8 cellular contexts compared by ENCODE assay signal in genomic region chr2:19349911-19350677, GRCh38. TPM values are rescaled to one million over a fixed set of nuclear protein-coding genes. Genes with fewer than 3 reads are reported as not detected.
DNase-seq lines count a peak whose midpoint lies in the region; FAIRE-seq lines count a peak whose summit lies in the region.

No MANE protein-coding gene starts in this region.

- peaks cover 22% of the 10 kb centered on the region for H3K4me1 ChIP-seq in adipocyte (ENCODE audit: control insufficient read depth, insufficient read depth, low read length)

- H3K27me3 ChIP-seq in adipocyte (replicated peaks; ENCODE audit: control insufficient read depth, insufficient read depth, low read length), result no peaks in the 10 kb centered on the region

- no peak overlapping the region for H3K9ac ChIP-seq in adipocyte (ENCODE audit: low read length)

- no peak overlapping the region for H3K4me3 ChIP-seq in adipocyte (ENCODE audit: low read length)

- H3K36me3 ChIP-seq in adipocyte (ENCODE audit: control insufficient read depth, insufficient read depth, low read length, severe bottlenecking), result peaks cover 32% of the 10 kb centered on the region

- DNase-seq in Daoy (ENCODE audit: low read depth) (peak; percentile 72), NAMALWA (ENCODE audit: low spot score) (peak; percentile 41), adipocyte (ENCODE audit: low read depth) (peak; percentile 70), hippocampal formation (lab: John Stamatoyannopoulos, UW) (peak; percentile 35 to 78), retina (peak; percentile 89), A172 (ENCODE audit: low spot score) (no peak), HTR-8/SVneo (ENCODE audit: insufficient read length, low spot score) (no peak), NCI-H524 (lab: John Stamatoyannopoulos, UW) (no peak)

- no peak for FAIRE-seq in HTR-8/SVneo (lab: Jason Lieb, UNC)

- H3K9me3 ChIP-seq in adipocyte (ENCODE audit: control insufficient read depth, low read length), result no peaks in the 10 kb centered on the region

RNA-seq across cellular contexts. Expression of gene OSR1, which starts 8.3 kb away (rescaled TPM):
- total RNA-seq in Daoy (2014; rRNA removed; shearing (Covaris generic)), result 0.06 TPM in 1 of 2 replicates, not detected in the other
- 6.3 and 8.1 TPM in 2 replicates for total RNA-seq in A172 (2014; rRNA removed; shearing (Covaris generic))

Comparison
In these comparisons a context has a peak if more than half of its experiments do, and no peak if none do; other contexts are left out.
1. DNase-seq: peak in Daoy (single experiment), NAMALWA (single experiment), adipocyte (single experiment), hippocampal formation (2 of 2) and retina (single experiment); none in A172 (single experiment), HTR-8/SVneo (single experiment) and NCI-H524 (0 of 2).